ENCODE assay signal across 8 cellular contexts in genomic region chr10:7260412-7260900, GRCh38.
DNase-seq lines count a peak whose midpoint lies in the region; ATAC-seq and TF ChIP-seq lines count a peak whose summit lies in the region.

No MANE protein-coding gene starts in this region.

- no peaks in the 10 kb centered on the region for H3F3A ChIP-seq in PC-3 (ENCODE audit: low read length, unreplicated experiment)

- H3K4me1 ChIP-seq in PC-3 (ENCODE audit: insufficient read depth, low read length) (peaks cover 45% of the 10 kb centered on the region), colonic mucosa (no peaks in the 10 kb centered on the region), transverse colon (peaks cover 0 to 9% (median 9%) of the 10 kb centered on the region in 4 donors)

- 16 to 27% methylated on average over 3 of the region's 3 CpGs for WGBS in lower leg skin, 2 donors
- WGBS in transverse colon (ENCODE audit: low coverage in 1 of 2), 2 donors, result 4 to 29% methylated on average over 3 of the region's 3 CpGs

- H4K20me1 ChIP-seq in PC-3 (ENCODE audit: low read length), result no peaks in the 10 kb centered on the region

- no peaks in the 10 kb centered on the region for H3K27me3 ChIP-seq in PC-3 (ENCODE audit: low read length)
- H3K27me3 ChIP-seq in colonic mucosa, result no peaks in the 10 kb centered on the region
- H3K27me3 ChIP-seq in transverse colon, result no peaks in the 10 kb centered on the region

- DNase-seq in Ammon's horn (ENCODE audit: low spot score), result peak; percentile 88
- DNase-seq in PC-3, result peak; percentile 78
- DNase-seq in colonic mucosa, result peak; percentile 39
- DNase-seq in lower leg skin (ENCODE audit: low spot score in 2 of 2), result peak; percentile 78 to 89
- DNase-seq in transverse colon, result peak; percentile 44
- DNase-seq in NCI-H2196 treated with DMSO at 0.1 percent for 48 hours (lab: John Stamatoyannopoulos, UW; ENCODE audit: unreplicated experiment), result no peak

- H3K4me3 ChIP-seq in PC-3 (ENCODE audit: low read length), result no peak overlapping the region
- no peak overlapping the region for H3K4me3 ChIP-seq in colonic mucosa
- H3K4me3 ChIP-seq in lower leg skin (ENCODE audit: low read depth, poor library complexity, severe bottlenecking), result no peak overlapping the region
- no peak overlapping the region for H3K4me3 ChIP-seq in transverse colon

- no peaks in the 10 kb centered on the region for H3K79me2 ChIP-seq in PC-3 (ENCODE audit: low read length)

- intact Hi-C loops in PC-3 (cut with micrococcal nuclease), result loop anchor here (1.0 to 5.0 kb wide), 4 partner anchors 52 to 148 kb away; no protein-coding TSS in a partner anchor
- intact Hi-C loops in colonic mucosa (cut with DNase I), result no loop called here
- intact Hi-C loops in lower leg skin (cut with DNase I; ENCODE audit: low total_unique reads), result no loop called here
- intact Hi-C loops in transverse colon (cut with DNase I; ENCODE audit: low total_unique reads), result loop anchor here (10.0 kb wide), 1 partner anchor 166 kb away; no protein-coding TSS in a partner anchor

- TF ChIP-seq EP300 in transverse colon (IDR thresholded peaks at IDR 0.05; ENCODE audit: low read depth), result no peak

- no peaks in the 10 kb centered on the region for H3K9me3 ChIP-seq in PC-3 (ENCODE audit: low read length)
- no peaks in the 10 kb centered on the region for H3K9me3 ChIP-seq in colonic mucosa
- no peaks in the 10 kb centered on the region for H3K9me3 ChIP-seq in transverse colon

- no peaks in the 10 kb centered on the region for H3K9me2 ChIP-seq in PC-3 (replicated peaks; ENCODE audit: low read length)

- CTCF ChIA-PET in PC-3 (lab: Charles Lee), result no interaction called here

- ATAC-seq in GM18498 (IDR thresholded peaks at IDR 0.05; ENCODE audit: unreplicated experiment) (peak; percentile 65), HG03066 (IDR thresholded peaks at IDR 0.05; ENCODE audit: low read depth, unreplicated experiment) (peak; percentile 65), PC-3 (peak; percentile 29)

- BruUV-seq in PC-3 (replicated peaks; lab: Mats Ljungman, UMichigan), result no TSS peak

- TF ChIP-seq CTCF in PC-3 (conservative IDR thresholded peaks at IDR 0.05; ENCODE audit: low read depth, low read length), result peak; percentile 59
- peak; percentile 52 for TF ChIP-seq CTCF in colonic mucosa (IDR thresholded peaks at IDR 0.05)
- TF ChIP-seq CTCF in lower leg skin (IDR thresholded peaks at IDR 0.05), result peak in 1 of 3 donors; percentile 36
- peak; percentile 55 to 72 (median 62) for TF ChIP-seq CTCF in transverse colon (IDR thresholded peaks at IDR 0.05)

- H3K27ac ChIP-seq in PC-3 (ENCODE audit: low read length) (peak overlapping the region; percentile 89), colonic mucosa (no peak overlapping the region), transverse colon (peak overlapping the region in 3 of 4 donors; percentile 41 to 59 (median 45))

- peak overlapping the region; percentile 30; the same call in 1 of the 2 replicates for H3K4me2 ChIP-seq in PC-3 (ENCODE audit: low read length)

- TF ChIP-seq POLR2A in lower leg skin (IDR thresholded peaks at IDR 0.05) (no peak), transverse colon (IDR thresholded peaks at IDR 0.05) (no peak)

- no peak overlapping the region for H2AFZ ChIP-seq in PC-3 (ENCODE audit: low read length)

- in situ Hi-C loops in transverse colon (cut with MboI; ENCODE audit: low pct_ligation_motif_present in 1 of 4, low pct_unique_long_range_greater_than_20kb in 1 of 4, low sequenced_read_pairs in 3 of 4), result loop anchor here in 2 of 4 donors (10.0 kb wide), 2 partner anchors 144 to 154 kb away; partner anchors contain the start of gene SFMBT2 (in 1 of the 2)

- peak overlapping the region; percentile 61 for H3K9ac ChIP-seq in PC-3 (ENCODE audit: low read length)
- H3K9ac ChIP-seq in colonic mucosa (ENCODE audit: low read depth in 2 of 2, low read length in 2 of 2), result no peak overlapping the region

- H3K36me3 ChIP-seq in PC-3 (ENCODE audit: low read depth, low read length) (no peaks in the 10 kb centered on the region), colonic mucosa (no peaks in the 10 kb centered on the region), transverse colon (no peaks in the 10 kb centered on the region)

- POLR2A ChIA-PET in PC-3 (lab: Charles Lee; ENCODE audit: unreplicated experiment), result no interaction called here

Comparison
In these comparisons a context has a peak if more than half of its experiments do, and no peak if none do; other contexts are left out.
1. intact Hi-C loops: an anchor here in PC-3 (1.0 to 5.0 kb wide) and transverse colon (10.0 kb wide); none called in colonic mucosa and lower leg skin.